ENCODE assay signal across 8 cellular contexts in genomic region chr1:212858055-212858460, GRCh38. TPM values are rescaled to one million over a fixed set of nuclear protein-coding genes. Genes with fewer than 3 reads are reported as not detected.
DNase-seq lines count a peak whose midpoint lies in the region; ATAC-seq and TF ChIP-seq lines count a peak whose summit lies in the region.

Gene FLVCR1, plus strand, starts transcription at chr1:212858275. Its CDS starts 178 bp downstream, at chr1:212858453.

- H3K27me3 ChIP-seq in adrenal gland (no peaks in the 10 kb centered on the region), heart left ventricle (no peaks in the 10 kb centered on the region)

- H3K27ac Mint-ChIP-seq in type B pancreatic cell = peak within 1 kb of the TSS; percentile 98

- H3K4me3 ChIP-seq in adrenal gland (peak within 1 kb of the TSS; percentile 53 to 84 (median 68)), heart left ventricle (peak within 1 kb of the TSS; percentile 69 to 99 (median 95))

- H3K4me1 Mint-ChIP-seq in type B pancreatic cell (ENCODE audit: unreplicated experiment) = peaks cover 13% of the 10 kb centered on the region

- no peaks in the 10 kb centered on the region for H3K27me3 Mint-ChIP-seq in type B pancreatic cell

- H3K9me3 ChIP-seq in adrenal gland (replicated peaks in 1 of 3) = no peaks in the 10 kb centered on the region
- no peaks in the 10 kb centered on the region for H3K9me3 ChIP-seq in heart left ventricle

- intact Hi-C loops in adrenal gland (cut with DNase I) (no loop called here), heart left ventricle (cut with DNase I) (loop anchor here in 2 of 10 donors (1.0 to 5.0 kb wide), 2 partner anchors 66 to 67 kb away; partner anchors contain the start of genes NSL1 (in 2 of the 2) and TATDN3 (in 2 of the 2))

- TF ChIP-seq CTCF in adrenal gland (IDR thresholded peaks at IDR 0.05) (no peak), heart left ventricle (IDR thresholded peaks at IDR 0.05) (no peak), type B pancreatic cell (conservative IDR thresholded peaks at IDR 0.05) (no peak)

- no peaks in the 10 kb centered on the region for H3K9me3 Mint-ChIP-seq in type B pancreatic cell

- ATAC-seq in HG02884 (IDR thresholded peaks at IDR 0.05; ENCODE audit: unreplicated experiment) (peak; percentile 97), heart left ventricle (peak; percentile 100)

- peaks cover 0 to 32% of the 10 kb centered on the region in 2 donors for H3K4me1 ChIP-seq in adrenal gland (replicated peaks in 1 of 2)
- peaks cover 0 to 48% (median 25%) of the 10 kb centered on the region in 12 donors for H3K4me1 ChIP-seq in heart left ventricle

- peaks cover 4% of the 10 kb centered on the region for H3K36me3 Mint-ChIP-seq in type B pancreatic cell

- DNase-seq in NCI-H146 treated with DMSO at 0.1 percent for 48 hours (lab: John Stamatoyannopoulos, UW; ENCODE audit: unreplicated experiment) (peak; percentile 92), T-helper 1 cell (peak; percentile 77 to 96 (median 80)), adrenal gland (peak; percentile 97 to 98 (median 97)), heart left ventricle (peak; percentile 97 to 98 (median 98)), pons (ENCODE audit: low spot score) (peak; percentile 95), type B pancreatic cell (ENCODE audit: extremely low spot score, unreplicated experiment) (peak; percentile 97)

- TF ChIP-seq POLR2A in GM15510 (IDR thresholded peaks at IDR 0.05; ENCODE audit: borderline replicate concordance, extremely low read depth, insufficient read length) = peak; percentile 77
- peak; percentile 56 to 76 for TF ChIP-seq POLR2A in adrenal gland (IDR thresholded peaks at IDR 0.05)
- TF ChIP-seq POLR2A in heart left ventricle (IDR thresholded peaks at IDR 0.05) = peak in 1 of 2 donors; percentile 76

- WGBS in adrenal gland, 4 donors = 0 to 1% methylated on average over 50 of the region's 50 CpGs; no CpG with 5 or more reads in 2 of the 4 donors
- 0 to 1% (median 1%) methylated on average over 23 to 50 of the region's 50 CpGs for WGBS in heart left ventricle, 4 donors

- no peak within 1 kb of the TSS for H3K4me3 Mint-ChIP-seq in type B pancreatic cell

- H3K36me3 ChIP-seq in adrenal gland (replicated peaks in 1 of 2) = no peaks in the 10 kb centered on the region
- H3K36me3 ChIP-seq in heart left ventricle = no peaks in the 10 kb centered on the region

- H3K27ac ChIP-seq in adrenal gland (peak within 1 kb of the TSS; percentile 42 to 95 (median 81)), heart left ventricle (peak within 1 kb of the TSS; percentile 42 to 91 (median 84))

RNA-seq across cellular contexts. Expression of gene FLVCR1, which starts in this region (rescaled TPM):
- total RNA-seq in adrenal gland (1 to 10 TPM; 1.7 to 9.4 (median 4.9) TPM), heart left ventricle (1 to 10 TPM in 7 of 9 donors, under 1 TPM in 2; 0.44 to 3.0 (median 2.4) TPM), type B pancreatic cell (ENCODE audit: low replicate concordance) (20.5 and 22.0 TPM in 2 replicates)
- polyA plus RNA-seq in adrenal gland (10 to 100 TPM in 1 of 3 donors, 1 to 10 TPM in 2; 3.5 to 18.0 (median 4.1) TPM), heart left ventricle (1 to 10 TPM in 1 of 2 donors, under 1 TPM in 1; 0.84 to 2.5 TPM)

Comparison
In these comparisons a context has a peak if more than half of its experiments do, and no peak if none do; other contexts are left out.
1. Peak in every context shown above with its lines: DNase-seq, ATAC-seq, H3K4me3 ChIP-seq and H3K27ac ChIP-seq.